In the genomic region with DNA sequence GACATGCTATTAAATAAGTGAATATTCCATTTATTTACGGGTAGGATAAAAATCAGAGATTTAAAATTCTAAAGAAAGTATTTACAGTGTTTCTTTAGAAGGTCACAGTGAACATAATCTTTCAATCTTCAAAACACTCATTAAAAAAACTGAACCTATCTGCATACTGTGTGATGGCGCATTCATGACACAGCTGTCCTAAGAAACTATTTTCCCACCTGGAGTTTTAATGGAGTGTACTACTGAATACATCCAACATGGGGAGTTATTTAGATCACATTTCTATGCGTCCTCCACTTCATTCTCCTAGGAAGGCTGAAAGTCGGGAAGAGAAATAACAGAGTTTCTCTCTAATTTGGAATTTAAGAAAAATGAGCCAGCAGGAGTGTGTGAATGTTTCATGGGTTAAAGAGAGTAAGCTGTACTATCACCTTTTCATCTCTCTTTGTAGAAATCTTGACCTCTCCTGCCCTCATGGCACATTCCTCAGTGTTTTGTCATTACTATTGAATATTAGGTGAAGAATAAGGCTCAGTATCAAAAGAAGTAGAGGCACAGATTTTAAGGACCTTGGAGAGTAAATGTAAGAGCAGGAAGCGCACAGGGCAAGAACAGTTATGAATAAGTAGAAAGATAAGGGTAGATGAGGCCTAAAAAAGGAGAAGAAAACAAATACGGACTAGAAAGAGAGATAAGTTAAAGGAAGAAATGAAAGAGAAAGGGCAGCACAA, we compare ENCODE assay signal across 28 cellular contexts.
"Had no signal": no experiment of that assay in that cellular context is flagged by ENCODE, and none has a peak within 500 bp of the region (broad histone marks: within the 10 kb centered on the region; RNA-seq: fewer than 3 reads in every experiment).

No MANE protein-coding gene starts in this region.

- DNase-seq: cortex of kidney; effector memory CD8-positive, alpha-beta T cell; hypothalamus; immature natural killer cell; islet precursor cell; left ventricle myocardium superior; lower lobe of right lung; mesenchymal stem cell; mucosa of descending colon; naive B cell; right lobe of liver; small intestine; stimulated activated CD4-positive, alpha-beta T cell treated with anti-CD3 and anti-CD28 coated beads, Interleukin-15, amount 100 ng/mL, for 24 hours; stimulated activated CD4-positive, alpha-beta T cell treated with anti-CD3 and anti-CD28 coated beads, Interleukin-2, amount 100 ng/mL, for 48 hours; stimulated activated naive B cell treated with anti-CD40 and anti-IgM and Interleukin-4, amounts not matched to agents 10 μg/mL and 1 μg/mL and 100 μg/mL, for 72 hours; upper lobe of left lung; uterus had no signal

- H3K27ac ChIP-seq: lower lobe of right lung, neutrophil, parathyroid adenoma, right lobe of liver, thoracic aorta, tibial nerve, upper lobe of left lung, uterus had no signal

- H3K4me3 Mint-ChIP-seq: effector memory CD8-positive, alpha-beta T cell; immature natural killer cell; mesothelial cell of epicardium; naive B cell; natural killer cell treated with Interleukin-12 subunit alpha and Interleukin-12 subunit beta and Interleukin-15 and Interleukin-18, amount 100 ng/mL, for 72 hours; neural crest cell; stimulated activated naive B cell treated with anti-CD40 and anti-IgM and Interleukin-4, amounts not matched to agents 10 μg/mL and 1 μg/mL and 100 μg/mL, for 72 hours; stimulated activated naive CD8-positive, alpha-beta T cell treated with anti-CD3 and anti-CD28 coated beads, Interleukin-15, Interleukin-2, amounts not matched to agents 100 ng/mL and 50 ng/mL, for 24 hours had no signal

- H3K4me1 Mint-ChIP-seq: immature natural killer cell; mesothelial cell of epicardium; naive B cell; neural crest cell; stimulated activated naive B cell treated with anti-CD40 and anti-IgM and Interleukin-4, amounts not matched to agents 10 μg/mL and 1 μg/mL and 100 μg/mL, for 72 hours had no signal

- H3K27me3 ChIP-seq: neutrophil, right lobe of liver, tibial nerve, upper lobe of left lung, uterus had no signal

- H3K9me3 Mint-ChIP-seq: mesothelial cell of epicardium; neural crest cell; stimulated activated naive B cell treated with anti-CD40 and anti-IgM and Interleukin-4, amounts not matched to agents 10 μg/mL and 1 μg/mL and 100 μg/mL, for 72 hours had no signal

- H3K27me3 Mint-ChIP-seq: effector memory CD8-positive, alpha-beta T cell; naive B cell; natural killer cell treated with Interleukin-12 subunit alpha and Interleukin-12 subunit beta and Interleukin-15 and Interleukin-18, amount 100 ng/mL, for 72 hours; stimulated activated naive B cell treated with anti-CD40 and anti-IgM and Interleukin-4, amounts not matched to agents 10 μg/mL and 1 μg/mL and 100 μg/mL, for 72 hours; stimulated activated naive CD8-positive, alpha-beta T cell treated with anti-CD3 and anti-CD28 coated beads, Interleukin-15, Interleukin-2, amounts not matched to agents 100 ng/mL and 50 ng/mL, for 24 hours had no signal

- H3K27ac Mint-ChIP-seq: effector memory CD8-positive, alpha-beta T cell; immature natural killer cell; mesothelial cell of epicardium; naive B cell; natural killer cell treated with Interleukin-12 subunit alpha and Interleukin-12 subunit beta and Interleukin-15 and Interleukin-18, amount 100 ng/mL, for 72 hours; progenitor cell of endocrine pancreas; stimulated activated naive B cell treated with anti-CD40 and anti-IgM and Interleukin-4, amounts not matched to agents 10 μg/mL and 1 μg/mL and 100 μg/mL, for 72 hours; stimulated activated naive CD8-positive, alpha-beta T cell treated with anti-CD3 and anti-CD28 coated beads, Interleukin-15, Interleukin-2, amounts not matched to agents 100 ng/mL and 50 ng/mL, for 24 hours had no signal

- ATAC-seq: effector memory CD8-positive, alpha-beta T cell; left ventricle myocardium superior; lower lobe of right lung; mucosa of descending colon; natural killer cell treated with Interleukin-12 subunit alpha and Interleukin-12 subunit beta and Interleukin-15 and Interleukin-18, amount 100 ng/mL, for 72 hours; right lobe of liver; stimulated activated naive B cell treated with anti-CD40 and anti-IgM and Interleukin-4, amounts not matched to agents 10 μg/mL and 1 μg/mL and 100 μg/mL, for 72 hours had no signal

- H3K4me3 ChIP-seq: lower lobe of right lung, mucosa of descending colon, right lobe of liver, thoracic aorta, tibial nerve, upper lobe of left lung, uterus had no signal

- H2AFZ ChIP-seq: parathyroid adenoma had no signal

- H3K79me2 ChIP-seq: parathyroid adenoma had no signal

- H3K36me3 Mint-ChIP-seq: mesothelial cell of epicardium; naive B cell; stimulated activated naive B cell treated with anti-CD40 and anti-IgM and Interleukin-4, amounts not matched to agents 10 μg/mL and 1 μg/mL and 100 μg/mL, for 72 hours had no signal

- FAIRE-seq: endometrium, frontal cortex, small intestine had no signal

- H3K9me3 ChIP-seq: lower lobe of right lung, mucosa of descending colon, neutrophil, right lobe of liver, thoracic aorta, tibial nerve, upper lobe of left lung, uterus had no signal

- H3K36me3 ChIP-seq: lower lobe of right lung, neutrophil, right lobe of liver, thoracic aorta, tibial nerve, upper lobe of left lung, uterus had no signal

- H3K4me1 ChIP-seq: lower lobe of right lung, parathyroid adenoma, right lobe of liver, tibial nerve, upper lobe of left lung, uterus had no signal
